ENCODE assay signal across 21 cellular contexts in the genomic region with DNA sequence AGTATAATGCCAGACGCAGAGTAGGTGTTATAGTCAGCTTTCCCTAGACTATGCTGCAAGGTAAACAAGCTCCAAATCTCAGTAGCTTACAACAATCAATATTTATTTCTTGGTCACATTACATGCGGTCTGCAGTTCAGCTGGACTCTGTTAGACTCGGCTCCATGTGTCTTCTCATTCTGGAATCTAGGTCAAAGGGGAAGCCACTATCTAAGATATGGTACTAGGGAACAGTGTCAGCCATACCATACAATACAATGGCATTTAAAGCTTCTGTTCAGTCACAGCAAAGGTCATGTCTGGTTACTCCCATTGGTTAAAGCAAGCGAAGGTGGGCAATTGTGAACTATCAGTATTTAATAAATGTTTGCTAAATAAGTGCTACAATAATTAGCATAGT.
"Had no signal": no experiment of that assay in that cellular context is flagged by ENCODE, and none has a peak within 500 bp of the region (broad histone marks: within the 10 kb centered on the region; RNA-seq: fewer than 3 reads in every experiment).

No MANE protein-coding gene starts in this region.

- DNase-seq: IMR-90, Karpas-422, KG1, MM.1S, NCI-H1092 treated with DMSO at 0.1 percent for 48 hours, NCI-H1436, NCI-H187, NCI-H2029, NCI-H2081 treated with DMSO at 0.1 percent for 48 hours, NCI-H2171, NCI-H226, NCI-H446, NCI-H510A, NCI-H524 treated with DMSO at 0.1 percent for 48 hours, NCI-H69, NCI-H774, RPMI8226, SHP77 treated with DMSO at 0.1 percent for 48 hours, SJCRH30 had no signal

- H3K36me3 ChIP-seq: SJCRH30 had no signal

- H3K9me3 ChIP-seq: SJCRH30 had no signal

- H3K4me1 ChIP-seq: SJCRH30 had no signal

- H3K27me3 ChIP-seq: SJCRH30 had no signal

- FAIRE-seq: RCC 7860 had no signal

- H3K27ac ChIP-seq: SJCRH30 had no signal

- ATAC-seq: SK-N-SH treated with all-trans-retinoic acid at 6 μM for 48 hours had no signal

- H3K4me3 ChIP-seq: SJCRH30 had no signal
